In genomic region chr11:65569164-65569972, GRCh38 we compare ENCODE assay signal across 1 cellular context.
TF ChIP-seq lines count a peak whose summit lies in the region.

No MANE protein-coding gene starts in this region.

TF ChIP-seq in HepG2, 621 proteins besides CTCF, POLR2A, EP300 and RAD21 (continued from another document and continues in another):
- TF ChIP-seq ZNF883 (CRISPR knock-in tag; IDR thresholded peaks at IDR 0.05; ENCODE audit: not compliant biosample characterization), result no peak
- no peak for TF ChIP-seq SMYD3 (CRISPR knock-in tag; IDR thresholded peaks at IDR 0.05)
- no peak; the same call in 1 of the 2 replicates for TF ChIP-seq ZNF224 (CRISPR knock-in tag; IDR thresholded peaks at IDR 0.05)
- peak; percentile 65 for TF ChIP-seq ZNF18 (CRISPR knock-in tag; IDR thresholded peaks at IDR 0.05; ENCODE audit: insufficient replicate concordance)
- no peak for TF ChIP-seq MAFG (CRISPR knock-in tag; IDR thresholded peaks at IDR 0.05)
- TF ChIP-seq, protein P1, sequence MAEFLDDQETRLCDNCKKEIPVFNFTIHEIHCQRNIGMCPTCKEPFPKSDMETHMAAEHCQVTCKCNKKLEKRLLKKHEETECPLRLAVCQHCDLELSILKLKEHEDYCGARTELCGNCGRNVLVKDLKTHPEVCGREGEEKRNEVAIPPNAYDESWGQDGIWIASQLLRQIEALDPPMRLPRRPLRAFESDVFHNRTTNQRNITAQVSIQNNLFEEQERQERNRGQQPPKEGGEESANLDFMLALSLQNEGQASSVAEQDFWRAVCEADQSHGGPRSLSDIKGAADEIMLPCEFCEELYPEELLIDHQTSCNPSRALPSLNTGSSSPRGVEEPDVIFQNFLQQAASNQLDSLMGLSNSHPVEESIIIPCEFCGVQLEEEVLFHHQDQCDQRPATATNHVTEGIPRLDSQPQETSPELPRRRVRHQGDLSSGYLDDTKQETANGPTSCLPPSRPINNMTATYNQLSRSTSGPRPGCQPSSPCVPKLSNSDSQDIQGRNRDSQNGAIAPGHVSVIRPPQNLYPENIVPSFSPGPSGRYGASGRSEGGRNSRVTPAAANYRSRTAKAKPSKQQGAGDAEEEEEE (CRISPR knock-in tag; IDR thresholded peaks at IDR 0.05; ENCODE audit: borderline replicate concordance), result peak; percentile 13; the same call in 1 of the 2 replicates
- no peak for TF ChIP-seq PHF5A (CRISPR knock-in tag; IDR thresholded peaks at IDR 0.05; ENCODE audit: low read depth, unreplicated experiment)
- TF ChIP-seq NONO (IDR thresholded peaks at IDR 0.05), result no peak
- peak; percentile 62; the same call in 1 of the 2 replicates for TF ChIP-seq NONO (CRISPR knock-in tag; conservative IDR thresholded peaks at IDR 0.05)
- no peak; the same call in 1 of the 2 replicates for TF ChIP-seq ZNF543 (CRISPR knock-in tag; IDR thresholded peaks at IDR 0.05)
- 0 out of 2 replicates have a peak, but pooled peaks have one; percentile 29 for TF ChIP-seq NFAT5 (CRISPR knock-in tag; IDR thresholded peaks at IDR 0.05)
- no peak for TF ChIP-seq RORA (CRISPR knock-in tag; IDR thresholded peaks at IDR 0.05)
- TF ChIP-seq MXD3 (CRISPR knock-in tag; IDR thresholded peaks at IDR 0.05), result no peak
- TF ChIP-seq, protein P2, sequence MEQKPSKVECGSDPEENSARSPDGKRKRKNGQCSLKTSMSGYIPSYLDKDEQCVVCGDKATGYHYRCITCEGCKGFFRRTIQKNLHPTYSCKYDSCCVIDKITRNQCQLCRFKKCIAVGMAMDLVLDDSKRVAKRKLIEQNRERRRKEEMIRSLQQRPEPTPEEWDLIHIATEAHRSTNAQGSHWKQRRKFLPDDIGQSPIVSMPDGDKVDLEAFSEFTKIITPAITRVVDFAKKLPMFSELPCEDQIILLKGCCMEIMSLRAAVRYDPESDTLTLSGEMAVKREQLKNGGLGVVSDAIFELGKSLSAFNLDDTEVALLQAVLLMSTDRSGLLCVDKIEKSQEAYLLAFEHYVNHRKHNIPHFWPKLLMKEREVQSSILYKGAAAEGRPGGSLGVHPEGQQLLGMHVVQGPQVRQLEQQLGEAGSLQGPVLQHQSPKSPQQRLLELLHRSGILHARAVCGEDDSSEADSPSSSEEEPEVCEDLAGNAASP (CRISPR knock-in tag; IDR thresholded peaks at IDR 0.05; ENCODE audit: borderline replicate concordance), result no peak
- no peak for TF ChIP-seq MTA3 (CRISPR knock-in tag; IDR thresholded peaks at IDR 0.05)
- TF ChIP-seq, protein P3, sequence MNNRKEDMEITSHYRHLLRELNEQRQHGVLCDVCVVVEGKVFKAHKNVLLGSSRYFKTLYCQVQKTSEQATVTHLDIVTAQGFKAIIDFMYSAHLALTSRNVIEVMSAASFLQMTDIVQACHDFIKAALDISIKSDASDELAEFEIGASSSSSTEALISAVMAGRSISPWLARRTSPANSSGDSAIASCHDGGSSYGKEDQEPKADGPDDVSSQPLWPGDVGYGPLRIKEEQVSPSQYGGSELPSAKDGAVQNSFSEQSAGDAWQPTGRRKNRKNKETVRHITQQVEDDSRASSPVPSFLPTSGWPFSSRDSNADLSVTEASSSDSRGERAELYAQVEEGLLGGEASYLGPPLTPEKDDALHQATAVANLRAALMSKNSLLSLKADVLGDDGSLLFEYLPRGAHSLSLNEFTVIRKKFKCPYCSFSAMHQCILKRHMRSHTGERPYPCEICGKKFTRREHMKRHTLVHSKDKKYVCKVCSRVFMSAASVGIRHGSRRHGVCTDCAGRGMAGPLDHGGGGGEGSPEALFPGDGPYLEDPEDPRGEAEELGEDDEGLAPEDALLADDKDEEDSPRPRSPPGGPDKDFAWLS (CRISPR knock-in tag; IDR thresholded peaks at IDR 0.05; ENCODE audit: borderline replicate concordance), result no peak
- no peak for TF ChIP-seq ASH2L (IDR thresholded peaks at IDR 0.05; ENCODE audit: insufficient read length, low read depth, low read length)
- TF ChIP-seq GABPB1 (CRISPR knock-in tag; IDR thresholded peaks at IDR 0.05), result no peak
- TF ChIP-seq, protein P4, sequence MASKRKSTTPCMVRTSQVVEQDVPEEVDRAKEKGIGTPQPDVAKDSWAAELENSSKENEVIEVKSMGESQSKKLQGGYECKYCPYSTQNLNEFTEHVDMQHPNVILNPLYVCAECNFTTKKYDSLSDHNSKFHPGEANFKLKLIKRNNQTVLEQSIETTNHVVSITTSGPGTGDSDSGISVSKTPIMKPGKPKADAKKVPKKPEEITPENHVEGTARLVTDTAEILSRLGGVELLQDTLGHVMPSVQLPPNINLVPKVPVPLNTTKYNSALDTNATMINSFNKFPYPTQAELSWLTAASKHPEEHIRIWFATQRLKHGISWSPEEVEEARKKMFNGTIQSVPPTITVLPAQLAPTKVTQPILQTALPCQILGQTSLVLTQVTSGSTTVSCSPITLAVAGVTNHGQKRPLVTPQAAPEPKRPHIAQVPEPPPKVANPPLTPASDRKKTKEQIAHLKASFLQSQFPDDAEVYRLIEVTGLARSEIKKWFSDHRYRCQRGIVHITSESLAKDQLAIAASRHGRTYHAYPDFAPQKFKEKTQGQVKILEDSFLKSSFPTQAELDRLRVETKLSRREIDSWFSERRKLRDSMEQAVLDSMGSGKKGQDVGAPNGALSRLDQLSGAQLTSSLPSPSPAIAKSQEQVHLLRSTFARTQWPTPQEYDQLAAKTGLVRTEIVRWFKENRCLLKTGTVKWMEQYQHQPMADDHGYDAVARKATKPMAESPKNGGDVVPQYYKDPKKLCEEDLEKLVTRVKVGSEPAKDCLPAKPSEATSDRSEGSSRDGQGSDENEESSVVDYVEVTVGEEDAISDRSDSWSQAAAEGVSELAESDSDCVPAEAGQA (IDR thresholded peaks at IDR 0.05; ENCODE audit: low read depth), result no peak
- TF ChIP-seq, protein P4 (CRISPR knock-in tag; IDR thresholded peaks at IDR 0.05; ENCODE audit: borderline replicate concordance), result no peak
- TF ChIP-seq, protein P5, sequence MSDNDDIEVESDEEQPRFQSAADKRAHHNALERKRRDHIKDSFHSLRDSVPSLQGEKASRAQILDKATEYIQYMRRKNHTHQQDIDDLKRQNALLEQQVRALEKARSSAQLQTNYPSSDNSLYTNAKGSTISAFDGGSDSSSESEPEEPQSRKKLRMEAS (IDR thresholded peaks at IDR 0.05), result no peak
- 0 out of 2 replicates have a peak, but pooled peaks have one; percentile 28 for TF ChIP-seq HOXD1 (CRISPR knock-in tag; IDR thresholded peaks at IDR 0.05)
- TF ChIP-seq CENPX (CRISPR knock-in tag; IDR thresholded peaks at IDR 0.05), result no peak
- no peak for TF ChIP-seq CC2D1A (CRISPR knock-in tag; IDR thresholded peaks at IDR 0.05)
- peak; percentile 47 for TF ChIP-seq ARNT2 (CRISPR knock-in tag; IDR thresholded peaks at IDR 0.05; ENCODE audit: low read depth)
- no peak for TF ChIP-seq ZFP36L1 (CRISPR knock-in tag; IDR thresholded peaks at IDR 0.05)
- TF ChIP-seq ZFP82 (CRISPR knock-in tag; IDR thresholded peaks at IDR 0.05; ENCODE audit: borderline replicate concordance), result peak; percentile 81; the same call in 1 of the 2 replicates
- no peak for TF ChIP-seq NFKBIZ (CRISPR knock-in tag; IDR thresholded peaks at IDR 0.05)
- 0 out of 2 replicates have a peak, but pooled peaks have one; percentile 4 for TF ChIP-seq ZNF317 (CRISPR knock-in tag; IDR thresholded peaks at IDR 0.05)
- no peak for TF ChIP-seq ZNF253 (CRISPR knock-in tag; IDR thresholded peaks at IDR 0.05; ENCODE audit: borderline replicate concordance)
- TF ChIP-seq, protein P6, sequence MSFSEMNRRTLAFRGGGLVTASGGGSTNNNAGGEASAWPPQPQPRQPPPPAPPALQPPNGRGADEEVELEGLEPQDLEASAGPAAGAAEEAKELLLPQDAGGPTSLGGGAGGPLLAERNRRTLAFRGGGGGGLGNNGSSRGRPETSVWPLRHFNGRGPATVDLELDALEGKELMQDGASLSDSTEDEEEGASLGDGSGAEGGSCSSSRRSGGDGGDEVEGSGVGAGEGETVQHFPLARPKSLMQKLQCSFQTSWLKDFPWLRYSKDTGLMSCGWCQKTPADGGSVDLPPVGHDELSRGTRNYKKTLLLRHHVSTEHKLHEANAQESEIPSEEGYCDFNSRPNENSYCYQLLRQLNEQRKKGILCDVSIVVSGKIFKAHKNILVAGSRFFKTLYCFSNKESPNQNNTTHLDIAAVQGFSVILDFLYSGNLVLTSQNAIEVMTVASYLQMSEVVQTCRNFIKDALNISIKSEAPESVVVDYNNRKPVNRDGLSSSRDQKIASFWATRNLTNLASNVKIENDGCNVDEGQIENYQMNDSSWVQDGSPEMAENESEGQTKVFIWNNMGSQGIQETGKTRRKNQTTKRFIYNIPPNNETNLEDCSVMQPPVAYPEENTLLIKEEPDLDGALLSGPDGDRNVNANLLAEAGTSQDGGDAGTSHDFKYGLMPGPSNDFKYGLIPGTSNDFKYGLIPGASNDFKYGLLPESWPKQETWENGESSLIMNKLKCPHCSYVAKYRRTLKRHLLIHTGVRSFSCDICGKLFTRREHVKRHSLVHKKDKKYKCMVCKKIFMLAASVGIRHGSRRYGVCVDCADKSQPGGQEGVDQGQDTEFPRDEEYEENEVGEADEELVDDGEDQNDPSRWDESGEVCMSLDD (CRISPR knock-in tag; IDR thresholded peaks at IDR 0.05; ENCODE audit: borderline replicate concordance), result 0 out of 2 replicates have a peak, but pooled peaks have one; percentile 33
